11 cellular contexts compared by ENCODE assay signal in genomic region chr11:75523811-75524401, GRCh38. TPM values are rescaled to one million over a fixed set of nuclear protein-coding genes. Genes with fewer than 3 reads are reported as not detected.
A peak's percentile ranks its signal among the peaks of the same experiment; 100 is the strongest.
DNase-seq lines count a peak whose midpoint lies in the region; ATAC-seq and TF ChIP-seq lines count a peak whose summit lies in the region.
"Had no signal": no experiment of that assay in that cellular context is flagged by ENCODE, and none has a peak within 500 bp of the region (broad histone marks: within the 10 kb centered on the region; RNA-seq: fewer than 3 reads in every experiment).

No MANE protein-coding gene starts in this region.

- peaks cover 56% of the 10 kb centered on the region for H3K36me3 Mint-ChIP-seq in endothelial cell (ENCODE audit: low read depth, unreplicated experiment)

- no peak overlapping the region for H2AFZ ChIP-seq in OCI-LY3 (ENCODE audit: low read depth, low read length)

- H3K27ac Mint-ChIP-seq in endothelial cell (ENCODE audit: unreplicated experiment), result peak overlapping the region; percentile 83

- H4K20me1 ChIP-seq in OCI-LY3 (ENCODE audit: insufficient read depth, low read length), result no peaks in the 10 kb centered on the region

- H3K4me1 Mint-ChIP-seq in endothelial cell (ENCODE audit: unreplicated experiment), result peaks cover 74% of the 10 kb centered on the region

- H3K27ac ChIP-seq in OCI-LY3 (ENCODE audit: low read length) (no peak overlapping the region), rectal smooth muscle tissue (ENCODE audit: low read depth, low read length) (no peak overlapping the region)
- H3K27ac ChIP-seq: SK-N-MC had no signal

- no peak for ATAC-seq in HG03439 (IDR thresholded peaks at IDR 0.05; ENCODE audit: unreplicated experiment)
- ATAC-seq: gastroesophageal sphincter had no signal

- TF ChIP-seq CTCF in OCI-LY3 (IDR thresholded peaks at IDR 0.05; ENCODE audit: low read depth, low read length), result no peak
- no peak for TF ChIP-seq CTCF in endothelial cell (IDR thresholded peaks at IDR 0.05; ENCODE audit: unreplicated experiment)

- H3K27me3 ChIP-seq in OCI-LY3 (ENCODE audit: low read depth, low read length) (peaks cover 32% of the 10 kb centered on the region), rectal smooth muscle tissue (ENCODE audit: control insufficient read depth, insufficient read depth, low read length) (no peaks in the 10 kb centered on the region)

- H3K4me3 ChIP-seq in OCI-LY3 (ENCODE audit: low read length), result no peak overlapping the region
- peak overlapping the region; percentile 78 for H3K4me3 ChIP-seq in rectal smooth muscle tissue (ENCODE audit: low read length)

- peak overlapping the region; percentile 97 for H3K4me2 ChIP-seq in OCI-LY3 (ENCODE audit: low read length)

- peak overlapping the region; percentile 88; the same call in 1 of the 2 replicates for H3K9ac ChIP-seq in ES-I3 (ENCODE audit: low read depth, low read length)
- no peak overlapping the region for H3K9ac ChIP-seq in OCI-LY3 (ENCODE audit: low read length)
- H3K9ac ChIP-seq in rectal smooth muscle tissue (ENCODE audit: low read length), result no peak overlapping the region

- H3K9me3 Mint-ChIP-seq in endothelial cell (ENCODE audit: unreplicated experiment), result no peaks in the 10 kb centered on the region

- H3K36me3 ChIP-seq in ES-I3 (ENCODE audit: insufficient read depth, low read length), result no peaks in the 10 kb centered on the region
- H3K36me3 ChIP-seq in OCI-LY3 (replicated peaks; ENCODE audit: low read depth, low read length), result no peaks in the 10 kb centered on the region
- no peaks in the 10 kb centered on the region for H3K36me3 ChIP-seq in rectal smooth muscle tissue (ENCODE audit: control insufficient read depth, insufficient read depth, low read length)
- H3K36me3 ChIP-seq: gastroesophageal sphincter had no signal

- H3K4me3 Mint-ChIP-seq in endothelial cell (ENCODE audit: unreplicated experiment), result peak overlapping the region; percentile 98

- DNase-seq in endothelial cell (ENCODE audit: low spot score), result no peak
- DNase-seq in NCI-H187 treated with DMSO at 0.1 percent for 48 hours (lab: John Stamatoyannopoulos, UW), result no peak
- no peak for DNase-seq in NCI-H2029 treated with DMSO at 0.1 percent for 48 hours (lab: John Stamatoyannopoulos, UW)
- DNase-seq in DMS114 treated with DMSO at 0.1 percent for 48 hours (lab: John Stamatoyannopoulos, UW; ENCODE audit: unreplicated experiment), result no peak
- DNase-seq: NCI-H510A had no signal

- H3K4me1 ChIP-seq in ES-I3 (ENCODE audit: insufficient read depth, low read length) (peaks cover 21% of the 10 kb centered on the region), OCI-LY3 (ENCODE audit: low read length) (peaks cover 26% of the 10 kb centered on the region), rectal smooth muscle tissue (ENCODE audit: control insufficient read depth, insufficient read depth, low read length) (peaks cover 2% of the 10 kb centered on the region)

- H3K9me3 ChIP-seq in ES-I3 (ENCODE audit: control insufficient read depth, insufficient read depth, low read length), result no peaks in the 10 kb centered on the region
- H3K9me3 ChIP-seq in OCI-LY3 (ENCODE audit: insufficient read depth, low read length), result no peaks in the 10 kb centered on the region
- H3K9me3 ChIP-seq: gastroesophageal sphincter had no signal

- peaks cover 14% of the 10 kb centered on the region for H3K27me3 Mint-ChIP-seq in endothelial cell (ENCODE audit: unreplicated experiment)

- H3K79me2 ChIP-seq in OCI-LY3 (ENCODE audit: low read length), result no peaks in the 10 kb centered on the region

RNA-seq across cellular contexts. Expression of gene GDPD5, which starts 1.8 kb away (rescaled TPM):
- total RNA-seq in endothelial cell (ENCODE audit: unreplicated experiment), result 674 TPM

RNA-seq across cellular contexts. Expression of gene SERPINH1, which starts 38.1 kb away (rescaled TPM):
- total RNA-seq in endothelial cell (ENCODE audit: unreplicated experiment), result 449 TPM
